ENCODE assay signal across 1 cellular context in the genomic region with DNA sequence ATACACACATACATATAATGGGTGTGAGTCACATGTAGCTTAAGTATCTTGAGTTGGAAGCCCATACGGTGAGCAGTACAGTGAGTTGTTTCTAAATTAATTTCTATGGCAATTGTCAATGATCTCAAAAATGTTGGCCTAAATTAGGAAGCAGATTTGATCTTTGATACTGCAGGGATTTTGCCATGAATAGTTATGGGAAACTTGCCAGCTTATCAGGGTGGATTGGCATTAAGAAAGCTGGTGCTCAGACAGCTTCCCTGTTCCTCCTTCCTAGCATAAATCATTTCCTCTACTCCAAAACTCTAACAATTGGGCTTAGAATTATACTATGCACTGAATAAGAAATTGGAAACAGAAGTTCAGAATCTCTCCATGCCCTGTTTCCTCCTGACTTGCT.
TF ChIP-seq lines count a peak whose summit lies in the region.

No MANE protein-coding gene starts in this region.

TF ChIP-seq in HepG2, 621 proteins besides CTCF, POLR2A, EP300 and RAD21 (continued from another document):
- TF ChIP-seq PRDM10 (CRISPR knock-in tag; IDR thresholded peaks at IDR 0.05; ENCODE audit: low read depth) = no peak
- TF ChIP-seq ATF5 (CRISPR knock-in tag; IDR thresholded peaks at IDR 0.05; ENCODE audit: low read depth) = no peak
- TF ChIP-seq, protein P1, sequence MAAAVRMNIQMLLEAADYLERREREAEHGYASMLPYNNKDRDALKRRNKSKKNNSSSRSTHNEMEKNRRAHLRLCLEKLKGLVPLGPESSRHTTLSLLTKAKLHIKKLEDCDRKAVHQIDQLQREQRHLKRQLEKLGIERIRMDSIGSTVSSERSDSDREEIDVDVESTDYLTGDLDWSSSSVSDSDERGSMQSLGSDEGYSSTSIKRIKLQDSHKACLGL (CRISPR knock-in tag; IDR thresholded peaks at IDR 0.05) = no peak
- TF ChIP-seq ZNF674 (CRISPR knock-in tag; IDR thresholded peaks at IDR 0.05; ENCODE audit: low read depth) = no peak
- TF ChIP-seq SNAPC2 (CRISPR knock-in tag; IDR thresholded peaks at IDR 0.05) = no peak
- TF ChIP-seq PCBP2 (optimal IDR thresholded peaks at IDR 0.05; ENCODE audit: low read depth, low read length, poor library complexity, severe bottlenecking) = no peak
- TF ChIP-seq TOE1 (CRISPR knock-in tag; IDR thresholded peaks at IDR 0.05) = no peak
- no peak for TF ChIP-seq TSC22D2 (CRISPR knock-in tag; IDR thresholded peaks at IDR 0.05; ENCODE audit: borderline replicate concordance)
